Comparison of ENCODE assay signal across 9 cellular contexts in genomic region chr19:58325623-58326022, GRCh38. TPM values are rescaled to one million over a fixed set of nuclear protein-coding genes. Genes with fewer than 3 reads are reported as not detected.
A peak's percentile ranks its signal among the peaks of the same experiment; 100 is the strongest.
DNase-seq lines count a peak whose midpoint lies in the region; ATAC-seq lines count a peak whose summit lies in the region.
"Had no signal": no experiment of that assay in that cellular context is flagged by ENCODE, and none has a peak within 500 bp of the region (broad histone marks: within the 10 kb centered on the region; RNA-seq: fewer than 3 reads in every experiment).

No MANE protein-coding gene starts in this region.

- H3K4me3 ChIP-seq in BLaER1 treated with 17β-estradiol and CSF1 and Interleukin-3, amounts not matched to agents 10 nM and 100 nM, result peak overlapping the region; percentile 59 to 91 (median 82)
- H3K4me3 ChIP-seq in HUES6 (ENCODE audit: low read depth, low read length) (peak overlapping the region; percentile 81; the same call in 1 of the 2 replicates), adipocyte (ENCODE audit: low read length) (peak overlapping the region; percentile 92), mesenchymal stem cell (ENCODE audit: insufficient read depth in 1 of 2, low read depth in 1 of 2, low read length in 2 of 2) (peak overlapping the region in 1 of 2 experiments; percentile 99)
- H3K4me3 ChIP-seq in effector memory CD4-positive, alpha-beta T cell (ENCODE audit: insufficient read depth, low read depth, low read length, poor library complexity, severe bottlenecking), result no peak overlapping the region

- no peak overlapping the region for H2AFZ ChIP-seq in mesenchymal stem cell (ENCODE audit: low read depth, low read length)

- DNase-seq in adipocyte (ENCODE audit: low read depth) (peak; percentile 23), mesenchymal stem cell (peak; percentile 12), AG08396 (ENCODE audit: low spot score) (no peak), cerebellar nuclear complex (lab: John Stamatoyannopoulos, UW) (no peak)
- DNase-seq in effector memory CD4-positive, alpha-beta T cell, result no peak

- peaks cover 32 to 41% (median 37%) of the 10 kb centered on the region in 10 experiments for H3K4me1 ChIP-seq in BLaER1 treated with 17β-estradiol and CSF1 and Interleukin-3, amounts not matched to agents 10 nM and 100 nM
- H3K4me1 ChIP-seq in HUES6 (ENCODE audit: control insufficient read depth, insufficient read depth, low read length) (no peaks in the 10 kb centered on the region), adipocyte (ENCODE audit: control insufficient read depth, insufficient read depth, low read length) (peaks cover 16% of the 10 kb centered on the region), mesenchymal stem cell (ENCODE audit: control insufficient read depth, insufficient read depth, low read depth, low read length) (peaks cover 21% of the 10 kb centered on the region)
- H3K4me1 ChIP-seq in effector memory CD4-positive, alpha-beta T cell (ENCODE audit: control insufficient read depth, insufficient read depth, low read length, poor library complexity, severe bottlenecking), result peaks cover 17% of the 10 kb centered on the region

- peak overlapping the region; percentile 75 to 89 (median 85) for H3K9ac ChIP-seq in BLaER1 treated with 17β-estradiol and CSF1 and Interleukin-3, amounts not matched to agents 10 nM and 100 nM
- H3K9ac ChIP-seq in HUES6 (ENCODE audit: low read length) (no peak overlapping the region), adipocyte (ENCODE audit: low read length) (peak overlapping the region; percentile 91), mesenchymal stem cell (ENCODE audit: low read length) (peak overlapping the region; percentile 93)

- no peak overlapping the region for H4K8ac ChIP-seq in mesenchymal stem cell (ENCODE audit: low read length)

- no peak overlapping the region for H2BK5ac ChIP-seq in mesenchymal stem cell (ENCODE audit: low read depth, low read length, poor library complexity, severe bottlenecking)

- no peak overlapping the region for H3K18ac ChIP-seq in mesenchymal stem cell (ENCODE audit: low read depth in 1 of 2, low read length in 2 of 2)

- H4K20me1 ChIP-seq in BLaER1 treated with 17β-estradiol and CSF1 and Interleukin-3, amounts not matched to agents 10 nM and 100 nM, result peaks cover 0 to 27% (median 12%) of the 10 kb centered on the region in 11 experiments; a peak in 12 of 22 replicates

- no peak overlapping the region for H2AK5ac ChIP-seq in mesenchymal stem cell (ENCODE audit: low read length, severe bottlenecking)

- ATAC-seq in HG03135 (IDR thresholded peaks at IDR 0.05; ENCODE audit: unreplicated experiment), result no peak

- H3K79me1 ChIP-seq in mesenchymal stem cell (replicated peaks; ENCODE audit: low read length, poor library complexity, severe bottlenecking), result peaks cover 40% of the 10 kb centered on the region

- peak overlapping the region in 7 of 11 experiments; percentile 69 to 84 (median 76); a peak in 7 of 22 replicates for H3K27ac ChIP-seq in BLaER1 treated with 17β-estradiol and CSF1 and Interleukin-3, amounts not matched to agents 10 nM and 100 nM
- H3K27ac ChIP-seq in HUES6 (ENCODE audit: low read depth, low read length) (no peak overlapping the region), mesenchymal stem cell (ENCODE audit: low read length, poor library complexity, severe bottlenecking) (no peak overlapping the region)
- H3K27ac ChIP-seq in effector memory CD4-positive, alpha-beta T cell (ENCODE audit: insufficient read depth, low read length, poor library complexity, severe bottlenecking), result no peak overlapping the region
- H3K27ac ChIP-seq: neutrophil had no signal

- no peak overlapping the region for H2BK15ac ChIP-seq in mesenchymal stem cell (ENCODE audit: low read depth, poor library complexity, severe bottlenecking)

- no peak overlapping the region for H3K23ac ChIP-seq in mesenchymal stem cell (ENCODE audit: low read length in 2 of 2)

- no peaks in the 10 kb centered on the region for H3K9me3 ChIP-seq in BLaER1 treated with 17β-estradiol and CSF1 and Interleukin-3, amounts not matched to agents 10 nM and 100 nM (replicated peaks in 1 of 11)
- H3K9me3 ChIP-seq in HUES6 (ENCODE audit: control insufficient read depth, insufficient read depth, low read depth, low read length) (no peaks in the 10 kb centered on the region), adipocyte (ENCODE audit: control insufficient read depth, low read length) (no peaks in the 10 kb centered on the region), mesenchymal stem cell (ENCODE audit: control insufficient read depth, low read length) (no peaks in the 10 kb centered on the region)
- no peaks in the 10 kb centered on the region for H3K9me3 ChIP-seq in effector memory CD4-positive, alpha-beta T cell (ENCODE audit: control insufficient read depth, low read length)
- H3K9me3 ChIP-seq: neutrophil had no signal

- H2BK120ac ChIP-seq in mesenchymal stem cell (ENCODE audit: low read depth, low read length), result no peak overlapping the region

- no peak overlapping the region for H4K91ac ChIP-seq in mesenchymal stem cell (ENCODE audit: low read length)

- no peak overlapping the region for H2BK12ac ChIP-seq in mesenchymal stem cell (ENCODE audit: low read length in 2 of 2)

- no peak overlapping the region for H3K14ac ChIP-seq in mesenchymal stem cell (ENCODE audit: low read length in 2 of 2)

- no peak overlapping the region for H3K4ac ChIP-seq in mesenchymal stem cell (ENCODE audit: low read depth in 1 of 2, low read length in 2 of 2)

- H3K36me3 ChIP-seq in BLaER1 treated with 17β-estradiol and CSF1 and Interleukin-3, amounts not matched to agents 10 nM and 100 nM, result peaks cover 5 to 37% (median 19%) of the 10 kb centered on the region in 11 experiments; a peak in 16 of 22 replicates
- no peaks in the 10 kb centered on the region for H3K36me3 ChIP-seq in HUES6 (ENCODE audit: control insufficient read depth, insufficient read depth, low read length)
- H3K36me3 ChIP-seq in adipocyte (ENCODE audit: control insufficient read depth, insufficient read depth, low read length, severe bottlenecking), result no peaks in the 10 kb centered on the region
- peaks cover 5 to 25% of the 10 kb centered on the region in 2 experiments for H3K36me3 ChIP-seq in mesenchymal stem cell (ENCODE audit: control insufficient read depth in 1 of 2, insufficient read depth in 2 of 2, low read depth in 1 of 2, low read length in 2 of 2)
- H3K36me3 ChIP-seq in effector memory CD4-positive, alpha-beta T cell (ENCODE audit: control insufficient read depth, insufficient read depth, low read length), result no peaks in the 10 kb centered on the region
- H3K36me3 ChIP-seq: neutrophil had no signal

- H3K4me2 ChIP-seq in BLaER1 treated with 17β-estradiol and CSF1 and Interleukin-3, amounts not matched to agents 10 nM and 100 nM, result peak overlapping the region; percentile 80 to 96 (median 89)
- H3K4me2 ChIP-seq in mesenchymal stem cell (ENCODE audit: low read length, poor library complexity, severe bottlenecking), result peak overlapping the region; percentile 3

- H3K27me3 ChIP-seq in BLaER1 treated with 17β-estradiol and CSF1 and Interleukin-3, amounts not matched to agents 10 nM and 100 nM, result no peaks in the 10 kb centered on the region
- H3K27me3 ChIP-seq in HUES6 (ENCODE audit: control insufficient read depth, insufficient read depth, low read length) (no peaks in the 10 kb centered on the region), adipocyte (replicated peaks; ENCODE audit: control insufficient read depth, insufficient read depth, low read length) (no peaks in the 10 kb centered on the region), mesenchymal stem cell (ENCODE audit: control insufficient read depth in 1 of 2, insufficient read depth in 1 of 2, low read length in 2 of 2) (no peaks in the 10 kb centered on the region)
- H3K27me3 ChIP-seq in effector memory CD4-positive, alpha-beta T cell (replicated peaks; ENCODE audit: control insufficient read depth, insufficient read depth, low read length, poor library complexity, severe bottlenecking), result no peaks in the 10 kb centered on the region
- H3K27me3 ChIP-seq: neutrophil had no signal

- WGBS in mesenchymal stem cell, result 78% methylated on average over 5 of the region's 5 CpGs

RNA-seq across cellular contexts. Expression of gene ZSCAN22, which starts 1.2 kb away (rescaled TPM):
- 1.4 TPM for polyA plus RNA-seq in mesenchymal stem cell (2013, experiment 1 of 2)
- 1.4 TPM for polyA plus RNA-seq in mesenchymal stem cell (2013, experiment 2 of 2)

RNA-seq across cellular contexts. Expression of gene ERVK3-1, which starts 20.4 kb away (rescaled TPM):
- polyA plus RNA-seq in mesenchymal stem cell (2013, experiment 1 of 2), result 37.7 TPM
- polyA plus RNA-seq in mesenchymal stem cell (2013, experiment 2 of 2), result 34.7 TPM

RNA-seq across cellular contexts. Expression of gene A1BG, which starts 27.7 kb away (rescaled TPM):
- 85.1 TPM for polyA plus RNA-seq in mesenchymal stem cell (2013, experiment 1 of 2)
- 84.2 TPM for polyA plus RNA-seq in mesenchymal stem cell (2013, experiment 2 of 2)

RNA-seq across cellular contexts. Expression of gene ZNF497, which starts 36.9 kb away (rescaled TPM):
- polyA plus RNA-seq in mesenchymal stem cell (2013, experiment 1 of 2), result 0.17 TPM
- polyA plus RNA-seq in mesenchymal stem cell (2013, experiment 2 of 2), result 0.18 TPM

RNA-seq across cellular contexts. Expression of gene ZNF8, which starts 46.9 kb away (rescaled TPM):
- 2.2 TPM for polyA plus RNA-seq in mesenchymal stem cell (2013, experiment 1 of 2)
- 1.9 TPM for polyA plus RNA-seq in mesenchymal stem cell (2013, experiment 2 of 2)

Comparison
In these comparisons a context has a peak if more than half of its experiments do, and no peak if none do; other contexts are left out.
1. H3K27ac ChIP-seq: peak in BLaER1 treated with 17β-estradiol and CSF1 and Interleukin-3, amounts not matched to agents 10 nM and 100 nM (7 of 11); none in HUES6 (single experiment), mesenchymal stem cell (single experiment) and effector memory CD4-positive, alpha-beta T cell (single experiment).
2. DNase-seq: peak in adipocyte (single experiment) and mesenchymal stem cell (single experiment); none in AG08396 (single experiment), effector memory CD4-positive, alpha-beta T cell (0 of 3) and cerebellar nuclear complex (0 of 2).